ENCODE assay signal across 1 cellular context in the genomic region with DNA sequence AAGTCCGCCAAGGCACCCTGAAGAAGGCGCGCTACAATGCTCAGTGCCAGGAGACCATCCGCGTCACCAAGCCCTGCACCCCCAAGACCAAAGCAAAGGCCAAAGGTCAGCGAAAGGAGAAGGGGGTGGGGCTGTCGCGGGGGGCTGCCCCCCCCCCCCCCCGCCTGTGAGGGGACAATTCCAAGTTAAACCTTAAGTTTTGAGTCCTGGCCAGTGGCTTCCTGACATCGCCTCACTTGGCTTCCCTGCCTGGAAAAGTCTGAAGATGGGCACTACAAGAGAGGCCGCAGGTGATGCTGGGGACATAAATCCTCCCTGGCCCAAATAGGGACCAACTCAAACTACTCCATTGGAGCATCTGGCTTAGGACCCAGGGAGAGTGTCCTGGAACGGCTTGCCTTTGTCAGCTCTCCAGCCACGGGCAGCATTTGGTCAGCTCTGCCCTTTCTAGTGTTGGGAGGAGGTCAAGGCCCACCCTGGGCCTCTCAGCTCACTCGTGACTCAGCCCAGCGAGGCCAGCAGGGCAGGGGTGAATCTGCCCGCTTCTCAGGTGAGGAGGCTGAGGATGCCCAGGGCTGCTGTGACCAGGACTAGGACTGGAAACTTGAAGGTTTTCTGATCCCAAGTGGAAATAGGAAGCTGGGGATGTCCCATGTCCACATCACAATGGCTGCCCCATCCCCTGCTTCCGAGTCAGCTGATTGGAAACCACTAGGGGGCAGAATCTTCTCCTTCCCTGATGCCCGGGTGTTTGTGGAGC.
TF ChIP-seq lines count a peak whose summit lies in the region.

No MANE protein-coding gene starts in this region.

TF ChIP-seq in HEK293, 187 proteins besides CTCF, POLR2A, EP300 and RAD21 (continued from another document and continues in another):
- TF ChIP-seq ZNF654 (tag by site-specific recombination; IDR thresholded peaks at IDR 0.05; ENCODE audit: low read depth) (peak; percentile 18; the same call in 1 of the 2 replicates), ZNF701 (tag by site-specific recombination; IDR thresholded peaks at IDR 0.05) (no peak), ZNF404 (tag by site-specific recombination; IDR thresholded peaks at IDR 0.05) (no peak), ZNF555 (tag by site-specific recombination; conservative IDR thresholded peaks at IDR 0.05) (no peak), ZBTB48 (tag by site-specific recombination; IDR thresholded peaks at IDR 0.05) (no peak), ZNF843 (tag by site-specific recombination; IDR thresholded peaks at IDR 0.05) (no peak), ZNF394 (tag by site-specific recombination; IDR thresholded peaks at IDR 0.05; ENCODE audit: borderline replicate concordance) (0 out of 2 replicates have a peak, but pooled peaks have one; percentile 20), BCL11A (tag by site-specific recombination; IDR thresholded peaks at IDR 0.05; ENCODE audit: low read depth) (0 out of 2 replicates have a peak, but pooled peaks have one; percentile 16), ZNF112 (tag by site-specific recombination; IDR thresholded peaks at IDR 0.05) (no peak), ZNF416 (tag by site-specific recombination; IDR thresholded peaks at IDR 0.05) (no peak), GLIS2 (tag by site-specific recombination; IDR thresholded peaks at IDR 0.05) (no peak), ZNF23 (tag by site-specific recombination; IDR thresholded peaks at IDR 0.05; ENCODE audit: borderline replicate concordance) (no peak), ZNF211 (tag by site-specific recombination; IDR thresholded peaks at IDR 0.05; ENCODE audit: low read depth) (no peak), ZNF324 (tag by site-specific recombination; IDR thresholded peaks at IDR 0.05) (no peak), ZNF174 (tag by site-specific recombination; IDR thresholded peaks at IDR 0.05) (no peak), ZNF292 (tag by site-specific recombination; IDR thresholded peaks at IDR 0.05; ENCODE audit: borderline replicate concordance, low read depth) (no peak), ZNF10 (tag by site-specific recombination; IDR thresholded peaks at IDR 0.05) (0 out of 2 replicates have a peak, but pooled peaks have one; percentile 54), ZSCAN16 (tag by site-specific recombination; IDR thresholded peaks at IDR 0.05) (no peak), KLF8 (tag by site-specific recombination; IDR thresholded peaks at IDR 0.05) (0 out of 2 replicates have a peak, but pooled peaks have one; percentile 14), ZNF624 (tag by site-specific recombination; IDR thresholded peaks at IDR 0.05) (no peak), ZNF391 (tag by site-specific recombination; IDR thresholded peaks at IDR 0.05; ENCODE audit: borderline replicate concordance, low read depth) (no peak), ZNF19 (tag by site-specific recombination; IDR thresholded peaks at IDR 0.05; ENCODE audit: low read depth) (no peak), ZNF560 (tag by site-specific recombination; IDR thresholded peaks at IDR 0.05; ENCODE audit: borderline replicate concordance) (no peak), ZBTB17 (tag by site-specific recombination; IDR thresholded peaks at IDR 0.05) (0 out of 2 replicates have a peak, but pooled peaks have one; percentile 23), ZBTB20 (tag by site-specific recombination; IDR thresholded peaks at IDR 0.05) (no peak), ZFHX2 (tag by site-specific recombination; conservative IDR thresholded peaks at IDR 0.05) (no peak), PRDM1 (tag by site-specific recombination; IDR thresholded peaks at IDR 0.05) (no peak), ZNF501 (tag by site-specific recombination; IDR thresholded peaks at IDR 0.05) (no peak)
- TF ChIP-seq, protein P1, sequence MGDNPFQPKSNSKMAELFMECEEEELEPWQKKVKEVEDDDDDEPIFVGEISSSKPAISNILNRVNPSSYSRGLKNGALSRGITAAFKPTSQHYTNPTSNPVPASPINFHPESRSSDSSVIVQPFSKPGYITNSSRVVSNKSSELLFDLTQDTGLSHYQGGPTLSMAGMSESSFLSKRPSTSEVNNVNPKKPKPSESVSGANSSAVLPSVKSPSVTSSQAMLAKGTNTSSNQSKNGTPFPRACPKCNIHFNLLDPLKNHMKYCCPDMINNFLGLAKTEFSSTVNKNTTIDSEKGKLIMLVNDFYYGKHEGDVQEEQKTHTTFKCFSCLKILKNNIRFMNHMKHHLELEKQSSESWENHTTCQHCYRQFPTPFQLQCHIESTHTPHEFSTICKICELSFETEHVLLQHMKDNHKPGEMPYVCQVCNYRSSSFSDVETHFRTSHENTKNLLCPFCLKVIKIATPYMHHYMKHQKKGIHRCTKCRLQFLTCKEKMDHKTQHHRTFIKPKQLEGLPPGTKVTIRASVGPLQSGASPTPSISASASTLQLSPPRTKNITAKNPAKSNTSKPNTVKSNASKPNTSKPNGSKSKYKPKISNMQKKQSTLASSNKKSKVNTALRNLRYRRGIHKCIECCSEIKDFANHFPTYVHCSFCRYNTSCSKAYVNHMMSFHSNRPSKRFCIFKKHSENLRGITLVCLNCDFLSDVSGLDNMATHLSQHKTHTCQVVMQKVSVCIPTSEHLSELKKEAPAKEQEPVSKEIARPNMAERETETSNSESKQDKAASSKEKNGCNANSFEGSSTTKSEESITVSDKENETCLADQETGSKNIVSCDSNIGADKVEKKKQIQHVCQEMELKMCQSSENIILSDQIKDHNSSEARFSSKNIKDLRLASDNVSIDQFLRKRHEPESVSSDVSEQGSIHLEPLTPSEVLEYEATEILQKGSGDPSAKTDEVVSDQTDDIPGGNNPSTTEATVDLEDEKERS (tag by site-specific recombination; IDR thresholded peaks at IDR 0.05) = no peak
- TF ChIP-seq, protein P2, sequence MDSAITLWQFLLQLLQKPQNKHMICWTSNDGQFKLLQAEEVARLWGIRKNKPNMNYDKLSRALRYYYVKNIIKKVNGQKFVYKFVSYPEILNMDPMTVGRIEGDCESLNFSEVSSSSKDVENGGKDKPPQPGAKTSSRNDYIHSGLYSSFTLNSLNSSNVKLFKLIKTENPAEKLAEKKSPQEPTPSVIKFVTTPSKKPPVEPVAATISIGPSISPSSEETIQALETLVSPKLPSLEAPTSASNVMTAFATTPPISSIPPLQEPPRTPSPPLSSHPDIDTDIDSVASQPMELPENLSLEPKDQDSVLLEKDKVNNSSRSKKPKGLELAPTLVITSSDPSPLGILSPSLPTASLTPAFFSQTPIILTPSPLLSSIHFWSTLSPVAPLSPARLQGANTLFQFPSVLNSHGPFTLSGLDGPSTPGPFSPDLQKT (IDR thresholded peaks at IDR 0.05; ENCODE audit: borderline replicate concordance, low read depth, low read length) = no peak
- TF ChIP-seq, protein P3, sequence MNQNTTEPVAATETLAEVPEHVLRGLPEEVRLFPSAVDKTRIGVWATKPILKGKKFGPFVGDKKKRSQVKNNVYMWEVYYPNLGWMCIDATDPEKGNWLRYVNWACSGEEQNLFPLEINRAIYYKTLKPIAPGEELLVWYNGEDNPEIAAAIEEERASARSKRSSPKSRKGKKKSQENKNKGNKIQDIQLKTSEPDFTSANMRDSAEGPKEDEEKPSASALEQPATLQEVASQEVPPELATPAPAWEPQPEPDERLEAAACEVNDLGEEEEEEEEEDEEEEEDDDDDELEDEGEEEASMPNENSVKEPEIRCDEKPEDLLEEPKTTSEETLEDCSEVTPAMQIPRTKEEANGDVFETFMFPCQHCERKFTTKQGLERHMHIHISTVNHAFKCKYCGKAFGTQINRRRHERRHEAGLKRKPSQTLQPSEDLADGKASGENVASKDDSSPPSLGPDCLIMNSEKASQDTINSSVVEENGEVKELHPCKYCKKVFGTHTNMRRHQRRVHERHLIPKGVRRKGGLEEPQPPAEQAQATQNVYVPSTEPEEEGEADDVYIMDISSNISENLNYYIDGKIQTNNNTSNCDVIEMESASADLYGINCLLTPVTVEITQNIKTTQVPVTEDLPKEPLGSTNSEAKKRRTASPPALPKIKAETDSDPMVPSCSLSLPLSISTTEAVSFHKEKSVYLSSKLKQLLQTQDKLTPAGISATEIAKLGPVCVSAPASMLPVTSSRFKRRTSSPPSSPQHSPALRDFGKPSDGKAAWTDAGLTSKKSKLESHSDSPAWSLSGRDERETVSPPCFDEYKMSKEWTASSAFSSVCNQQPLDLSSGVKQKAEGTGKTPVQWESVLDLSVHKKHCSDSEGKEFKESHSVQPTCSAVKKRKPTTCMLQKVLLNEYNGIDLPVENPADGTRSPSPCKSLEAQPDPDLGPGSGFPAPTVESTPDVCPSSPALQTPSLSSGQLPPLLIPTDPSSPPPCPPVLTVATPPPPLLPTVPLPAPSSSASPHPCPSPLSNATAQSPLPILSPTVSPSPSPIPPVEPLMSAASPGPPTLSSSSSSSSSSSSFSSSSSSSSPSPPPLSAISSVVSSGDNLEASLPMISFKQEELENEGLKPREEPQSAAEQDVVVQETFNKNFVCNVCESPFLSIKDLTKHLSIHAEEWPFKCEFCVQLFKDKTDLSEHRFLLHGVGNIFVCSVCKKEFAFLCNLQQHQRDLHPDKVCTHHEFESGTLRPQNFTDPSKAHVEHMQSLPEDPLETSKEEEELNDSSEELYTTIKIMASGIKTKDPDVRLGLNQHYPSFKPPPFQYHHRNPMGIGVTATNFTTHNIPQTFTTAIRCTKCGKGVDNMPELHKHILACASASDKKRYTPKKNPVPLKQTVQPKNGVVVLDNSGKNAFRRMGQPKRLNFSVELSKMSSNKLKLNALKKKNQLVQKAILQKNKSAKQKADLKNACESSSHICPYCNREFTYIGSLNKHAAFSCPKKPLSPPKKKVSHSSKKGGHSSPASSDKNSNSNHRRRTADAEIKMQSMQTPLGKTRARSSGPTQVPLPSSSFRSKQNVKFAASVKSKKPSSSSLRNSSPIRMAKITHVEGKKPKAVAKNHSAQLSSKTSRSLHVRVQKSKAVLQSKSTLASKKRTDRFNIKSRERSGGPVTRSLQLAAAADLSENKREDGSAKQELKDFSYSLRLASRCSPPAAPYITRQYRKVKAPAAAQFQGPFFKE (tag by site-specific recombination; IDR thresholded peaks at IDR 0.05; ENCODE audit: borderline replicate concordance) = no peak
- TF ChIP-seq, protein P4, sequence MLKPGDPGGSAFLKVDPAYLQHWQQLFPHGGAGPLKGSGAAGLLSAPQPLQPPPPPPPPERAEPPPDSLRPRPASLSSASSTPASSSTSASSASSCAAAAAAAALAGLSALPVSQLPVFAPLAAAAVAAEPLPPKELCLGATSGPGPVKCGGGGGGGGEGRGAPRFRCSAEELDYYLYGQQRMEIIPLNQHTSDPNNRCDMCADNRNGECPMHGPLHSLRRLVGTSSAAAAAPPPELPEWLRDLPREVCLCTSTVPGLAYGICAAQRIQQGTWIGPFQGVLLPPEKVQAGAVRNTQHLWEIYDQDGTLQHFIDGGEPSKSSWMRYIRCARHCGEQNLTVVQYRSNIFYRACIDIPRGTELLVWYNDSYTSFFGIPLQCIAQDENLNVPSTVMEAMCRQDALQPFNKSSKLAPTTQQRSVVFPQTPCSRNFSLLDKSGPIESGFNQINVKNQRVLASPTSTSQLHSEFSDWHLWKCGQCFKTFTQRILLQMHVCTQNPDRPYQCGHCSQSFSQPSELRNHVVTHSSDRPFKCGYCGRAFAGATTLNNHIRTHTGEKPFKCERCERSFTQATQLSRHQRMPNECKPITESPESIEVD (tag by site-specific recombination; IDR thresholded peaks at IDR 0.05) = no peak
- TF ChIP-seq, protein P5, sequence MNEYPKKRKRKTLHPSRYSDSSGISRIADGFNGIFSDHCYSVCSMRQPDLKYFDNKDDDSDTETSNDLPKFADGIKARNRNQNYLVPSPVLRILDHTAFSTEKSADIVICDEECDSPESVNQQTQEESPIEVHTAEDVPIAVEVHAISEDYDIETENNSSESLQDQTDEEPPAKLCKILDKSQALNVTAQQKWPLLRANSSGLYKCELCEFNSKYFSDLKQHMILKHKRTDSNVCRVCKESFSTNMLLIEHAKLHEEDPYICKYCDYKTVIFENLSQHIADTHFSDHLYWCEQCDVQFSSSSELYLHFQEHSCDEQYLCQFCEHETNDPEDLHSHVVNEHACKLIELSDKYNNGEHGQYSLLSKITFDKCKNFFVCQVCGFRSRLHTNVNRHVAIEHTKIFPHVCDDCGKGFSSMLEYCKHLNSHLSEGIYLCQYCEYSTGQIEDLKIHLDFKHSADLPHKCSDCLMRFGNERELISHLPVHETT (tag by site-specific recombination; IDR thresholded peaks at IDR 0.05) = no peak
- TF ChIP-seq, protein P6, sequence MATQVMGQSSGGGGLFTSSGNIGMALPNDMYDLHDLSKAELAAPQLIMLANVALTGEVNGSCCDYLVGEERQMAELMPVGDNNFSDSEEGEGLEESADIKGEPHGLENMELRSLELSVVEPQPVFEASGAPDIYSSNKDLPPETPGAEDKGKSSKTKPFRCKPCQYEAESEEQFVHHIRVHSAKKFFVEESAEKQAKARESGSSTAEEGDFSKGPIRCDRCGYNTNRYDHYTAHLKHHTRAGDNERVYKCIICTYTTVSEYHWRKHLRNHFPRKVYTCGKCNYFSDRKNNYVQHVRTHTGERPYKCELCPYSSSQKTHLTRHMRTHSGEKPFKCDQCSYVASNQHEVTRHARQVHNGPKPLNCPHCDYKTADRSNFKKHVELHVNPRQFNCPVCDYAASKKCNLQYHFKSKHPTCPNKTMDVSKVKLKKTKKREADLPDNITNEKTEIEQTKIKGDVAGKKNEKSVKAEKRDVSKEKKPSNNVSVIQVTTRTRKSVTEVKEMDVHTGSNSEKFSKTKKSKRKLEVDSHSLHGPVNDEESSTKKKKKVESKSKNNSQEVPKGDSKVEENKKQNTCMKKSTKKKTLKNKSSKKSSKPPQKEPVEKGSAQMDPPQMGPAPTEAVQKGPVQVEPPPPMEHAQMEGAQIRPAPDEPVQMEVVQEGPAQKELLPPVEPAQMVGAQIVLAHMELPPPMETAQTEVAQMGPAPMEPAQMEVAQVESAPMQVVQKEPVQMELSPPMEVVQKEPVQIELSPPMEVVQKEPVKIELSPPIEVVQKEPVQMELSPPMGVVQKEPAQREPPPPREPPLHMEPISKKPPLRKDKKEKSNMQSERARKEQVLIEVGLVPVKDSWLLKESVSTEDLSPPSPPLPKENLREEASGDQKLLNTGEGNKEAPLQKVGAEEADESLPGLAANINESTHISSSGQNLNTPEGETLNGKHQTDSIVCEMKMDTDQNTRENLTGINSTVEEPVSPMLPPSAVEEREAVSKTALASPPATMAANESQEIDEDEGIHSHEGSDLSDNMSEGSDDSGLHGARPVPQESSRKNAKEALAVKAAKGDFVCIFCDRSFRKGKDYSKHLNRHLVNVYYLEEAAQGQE (tag by site-specific recombination; IDR thresholded peaks at IDR 0.05) = 0 out of 2 replicates have a peak, but pooled peaks have one; percentile 18
- TF ChIP-seq, protein P7, sequence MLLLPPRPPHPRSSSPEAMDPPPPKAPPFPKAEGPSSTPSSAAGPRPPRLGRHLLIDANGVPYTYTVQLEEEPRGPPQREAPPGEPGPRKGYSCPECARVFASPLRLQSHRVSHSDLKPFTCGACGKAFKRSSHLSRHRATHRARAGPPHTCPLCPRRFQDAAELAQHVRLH (tag by site-specific recombination; IDR thresholded peaks at IDR 0.05) = no peak
